In the genomic region with DNA sequence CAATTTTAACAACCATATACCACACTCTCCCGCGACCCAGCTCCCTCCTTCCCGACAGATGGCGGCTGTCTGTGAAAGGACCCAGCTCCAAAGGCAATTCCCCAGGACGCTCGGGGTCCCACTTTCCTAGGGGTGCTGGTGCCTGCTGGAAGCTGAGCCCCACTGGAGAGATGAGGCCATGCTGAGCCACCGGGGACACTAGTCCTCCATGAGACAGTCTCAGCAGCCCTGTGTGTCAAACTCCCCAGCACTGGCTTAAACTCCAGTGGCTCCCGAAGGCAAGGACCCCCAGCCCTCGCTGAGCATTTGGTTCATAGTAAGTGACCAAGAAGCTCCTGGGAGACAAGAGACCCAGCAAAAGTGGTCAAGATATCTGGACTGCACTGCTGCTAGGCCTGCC, we compare ENCODE assay signal across 23 cellular contexts.
"Had no signal": no experiment of that assay in that cellular context is flagged by ENCODE, and none has a peak within 500 bp of the region (broad histone marks: within the 10 kb centered on the region; RNA-seq: fewer than 3 reads in every experiment).

No MANE protein-coding gene starts in this region.

- H3K9me3 ChIP-seq: colonic mucosa, esophagus muscularis mucosa, gastroesophageal sphincter, heart left ventricle, lower lobe of right lung, ovary, right lobe of liver, suprapubic skin, vagina had no signal

- DNase-seq: colonic mucosa; effector CD8-positive, alpha-beta T cell; foreskin keratinocyte; heart left ventricle; left ventricle myocardium superior; lower lobe of right lung; naive thymus-derived CD8-positive, alpha-beta T cell; nephron progenitor cell; occipital lobe; ovary; posterior cingulate gyrus; retina; right lobe of liver; small intestine; stimulated activated CD4-positive, alpha-beta T cell treated with anti-CD3 and anti-CD28 coated beads, Interleukin-15, amount 100 ng/mL, for 24 hours; stimulated activated CD4-positive, alpha-beta T cell treated with anti-CD3 and anti-CD28 coated beads, Interleukin-2, amount 100 ng/mL, for 48 hours; stimulated activated naive B cell treated with anti-CD40 and anti-IgM and Interleukin-4, amounts not matched to agents 10 μg/mL and 1 μg/mL and 100 μg/mL, for 72 hours; trophoblast cell had no signal

- H3K4me3 ChIP-seq: colonic mucosa, esophagus muscularis mucosa, gastroesophageal sphincter, heart left ventricle, hepatocyte, lower lobe of right lung, ovary, right lobe of liver, suprapubic skin, vagina had no signal

- H3K27me3 ChIP-seq: colonic mucosa, foreskin keratinocyte, hepatocyte, ovary, right lobe of liver, suprapubic skin, vagina had no signal

- H3K27ac ChIP-seq: colonic mucosa, esophagus muscularis mucosa, foreskin keratinocyte, gastroesophageal sphincter, heart left ventricle, hepatocyte, lower lobe of right lung, ovary, right lobe of liver, suprapubic skin, vagina had no signal

- ATAC-seq: foreskin keratinocyte; gastroesophageal sphincter; heart left ventricle; left ventricle myocardium superior; lower lobe of right lung; naive thymus-derived CD8-positive, alpha-beta T cell; right lobe of liver; stimulated activated naive B cell treated with anti-CD40 and anti-IgM and Interleukin-4, amounts not matched to agents 10 μg/mL and 1 μg/mL and 100 μg/mL, for 72 hours had no signal

- H3K36me3 ChIP-seq: colonic mucosa, esophagus muscularis mucosa, gastroesophageal sphincter, heart left ventricle, lower lobe of right lung, ovary, right lobe of liver, suprapubic skin, vagina had no signal
